1 cellular context compared by ENCODE assay signal in the genomic region with DNA sequence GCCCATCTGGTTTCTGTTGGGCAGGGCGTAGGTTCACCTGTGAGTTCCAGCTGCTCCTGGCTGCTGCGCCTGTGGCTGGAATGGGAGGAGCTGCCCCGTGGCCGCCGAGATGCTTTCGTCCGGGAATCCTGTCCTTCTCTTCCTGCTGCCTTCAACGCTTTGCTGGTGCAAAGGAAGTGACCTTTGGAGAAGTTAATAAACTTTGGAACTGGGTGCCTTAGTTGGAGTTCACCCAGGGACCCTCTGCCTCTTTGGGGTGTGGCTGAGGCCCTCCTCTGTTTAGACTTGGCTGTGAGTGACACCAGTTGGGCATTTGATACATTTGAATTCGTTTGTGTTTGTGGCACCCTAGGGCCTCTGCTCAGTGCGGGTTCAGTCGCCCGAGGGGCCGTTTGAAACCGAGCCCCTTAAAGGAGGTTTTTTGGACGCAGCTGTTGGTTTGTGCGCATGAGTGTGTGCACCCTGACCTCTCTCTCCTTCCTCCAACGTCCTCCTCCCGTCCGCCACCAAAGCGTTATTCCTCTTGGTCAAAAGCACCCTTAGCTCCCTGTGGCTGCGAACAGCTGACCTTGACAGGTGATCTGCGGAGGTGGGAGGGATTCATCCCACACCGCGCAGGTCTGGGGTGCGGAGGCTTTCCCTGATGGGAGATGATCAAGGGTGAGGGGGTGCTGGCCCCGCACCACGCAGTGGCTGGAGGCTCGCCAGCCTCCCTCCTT.
TF ChIP-seq lines count a peak whose summit lies in the region.

No MANE protein-coding gene starts in this region.

TF ChIP-seq in HepG2, 621 proteins besides CTCF, POLR2A, EP300 and RAD21 (continued from another document and continues in another):
- TF ChIP-seq, protein P1, sequence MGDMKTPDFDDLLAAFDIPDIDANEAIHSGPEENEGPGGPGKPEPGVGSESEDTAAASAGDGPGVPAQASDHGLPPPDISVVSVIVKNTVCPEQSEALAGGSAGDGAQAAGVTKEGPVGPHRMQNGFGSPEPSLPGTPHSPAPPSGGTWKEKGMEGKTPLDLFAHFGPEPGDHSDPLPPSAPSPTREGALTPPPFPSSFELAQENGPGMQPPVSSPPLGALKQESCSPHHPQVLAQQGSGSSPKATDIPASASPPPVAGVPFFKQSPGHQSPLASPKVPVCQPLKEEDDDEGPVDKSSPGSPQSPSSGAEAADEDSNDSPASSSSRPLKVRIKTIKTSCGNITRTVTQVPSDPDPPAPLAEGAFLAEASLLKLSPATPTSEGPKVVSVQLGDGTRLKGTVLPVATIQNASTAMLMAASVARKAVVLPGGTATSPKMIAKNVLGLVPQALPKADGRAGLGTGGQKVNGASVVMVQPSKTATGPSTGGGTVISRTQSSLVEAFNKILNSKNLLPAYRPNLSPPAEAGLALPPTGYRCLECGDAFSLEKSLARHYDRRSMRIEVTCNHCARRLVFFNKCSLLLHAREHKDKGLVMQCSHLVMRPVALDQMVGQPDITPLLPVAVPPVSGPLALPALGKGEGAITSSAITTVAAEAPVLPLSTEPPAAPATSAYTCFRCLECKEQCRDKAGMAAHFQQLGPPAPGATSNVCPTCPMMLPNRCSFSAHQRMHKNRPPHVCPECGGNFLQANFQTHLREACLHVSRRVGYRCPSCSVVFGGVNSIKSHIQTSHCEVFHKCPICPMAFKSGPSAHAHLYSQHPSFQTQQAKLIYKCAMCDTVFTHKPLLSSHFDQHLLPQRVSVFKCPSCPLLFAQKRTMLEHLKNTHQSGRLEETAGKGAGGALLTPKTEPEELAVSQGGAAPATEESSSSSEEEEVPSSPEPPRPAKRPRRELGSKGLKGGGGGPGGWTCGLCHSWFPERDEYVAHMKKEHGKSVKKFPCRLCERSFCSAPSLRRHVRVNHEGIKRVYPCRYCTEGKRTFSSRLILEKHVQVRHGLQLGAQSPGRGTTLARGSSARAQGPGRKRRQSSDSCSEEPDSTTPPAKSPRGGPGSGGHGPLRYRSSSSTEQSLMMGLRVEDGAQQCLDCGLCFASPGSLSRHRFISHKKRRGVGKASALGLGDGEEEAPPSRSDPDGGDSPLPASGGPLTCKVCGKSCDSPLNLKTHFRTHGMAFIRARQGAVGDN (CRISPR knock-in tag; IDR thresholded peaks at IDR 0.05) = peak; percentile 82
- TF ChIP-seq HNRNPK (IDR thresholded peaks at IDR 0.05; ENCODE audit: low read depth, low read length, poor library complexity, severe bottlenecking) (no peak), ZBTB38 (CRISPR knock-in tag; IDR thresholded peaks at IDR 0.05) (peak; percentile 85; the same call in 1 of the 2 replicates), ZNF124 (CRISPR knock-in tag; IDR thresholded peaks at IDR 0.05) (no peak), KDM2A (CRISPR knock-in tag; IDR thresholded peaks at IDR 0.05; ENCODE audit: borderline replicate concordance, low read depth) (0 out of 2 replicates have a peak, but pooled peaks have one; percentile 19), ATAD3A (CRISPR knock-in tag; IDR thresholded peaks at IDR 0.05) (no peak), CREB1 (IDR thresholded peaks at IDR 0.05) (no peak), CREB1 (CRISPR knock-in tag; IDR thresholded peaks at IDR 0.05) (no peak), JUNB (CRISPR knock-in tag; IDR thresholded peaks at IDR 0.05; ENCODE audit: borderline replicate concordance) (no peak), ZNF629 (CRISPR knock-in tag; conservative IDR thresholded peaks at IDR 0.05) (0 out of 2 replicates have a peak, but pooled peaks have one; percentile 19), ZNF616 (CRISPR knock-in tag; IDR thresholded peaks at IDR 0.05; ENCODE audit: low read depth) (no peak), AHR (CRISPR knock-in tag; IDR thresholded peaks at IDR 0.05) (0 out of 2 replicates have a peak, but pooled peaks have one; percentile 19), ZC3H13 (CRISPR knock-in tag; IDR thresholded peaks at IDR 0.05) (0 out of 2 replicates have a peak, but pooled peaks have one; percentile 37), TCF12 (IDR thresholded peaks at IDR 0.05) (no peak), TCF12 (CRISPR knock-in tag; IDR thresholded peaks at IDR 0.05) (no peak), SMYD3 (CRISPR knock-in tag; IDR thresholded peaks at IDR 0.05) (no peak), THAP7 (CRISPR knock-in tag; IDR thresholded peaks at IDR 0.05) (no peak), SP1 (IDR thresholded peaks at IDR 0.05) (no peak), SP1 (CRISPR knock-in tag; IDR thresholded peaks at IDR 0.05) (no peak), ZSCAN22 (CRISPR knock-in tag; IDR thresholded peaks at IDR 0.05) (no peak), CAMTA2 (CRISPR knock-in tag; IDR thresholded peaks at IDR 0.05; ENCODE audit: borderline replicate concordance) (0 out of 2 replicates have a peak, but pooled peaks have one; percentile 60), JUND (CRISPR knock-in tag; IDR thresholded peaks at IDR 0.05) (no peak), PRMT3 (CRISPR knock-in tag; IDR thresholded peaks at IDR 0.05; ENCODE audit: borderline replicate concordance, low read depth) (no peak), PHF20 (CRISPR knock-in tag; IDR thresholded peaks at IDR 0.05) (no peak), KAT2B (IDR thresholded peaks at IDR 0.05; ENCODE audit: borderline replicate concordance, low read depth, low read length) (no peak), ZNF770 (CRISPR knock-in tag; IDR thresholded peaks at IDR 0.05) (0 out of 2 replicates have a peak, but pooled peaks have one; percentile 12), RBFOX2 (IDR thresholded peaks at IDR 0.05; ENCODE audit: low read depth, low read length) (0 out of 2 replicates have a peak, but pooled peaks have one; percentile 48), ZNF747 (CRISPR knock-in tag; IDR thresholded peaks at IDR 0.05; ENCODE audit: borderline replicate concordance) (0 out of 2 replicates have a peak, but pooled peaks have one; percentile 35), MAZ (IDR thresholded peaks at IDR 0.05; ENCODE audit: borderline replicate concordance, low read depth, low read length) (no peak), MAZ (CRISPR knock-in tag; IDR thresholded peaks at IDR 0.05; ENCODE audit: low read depth) (peak; percentile 30; the same call in 1 of the 2 replicates), SIN3B (IDR thresholded peaks at IDR 0.05; ENCODE audit: low read length) (no peak), ZBTB3 (CRISPR knock-in tag; IDR thresholded peaks at IDR 0.05; ENCODE audit: borderline replicate concordance, low read depth) (no peak), ZSCAN31 (CRISPR knock-in tag; IDR thresholded peaks at IDR 0.05; ENCODE audit: low read depth) (0 out of 2 replicates have a peak, but pooled peaks have one; percentile 40), TGIF2 (CRISPR knock-in tag; IDR thresholded peaks at IDR 0.05) (peak; percentile 83; the same call in 1 of the 2 replicates), RCOR2 (CRISPR knock-in tag; IDR thresholded peaks at IDR 0.05) (no peak)
- TF ChIP-seq, protein P2, sequence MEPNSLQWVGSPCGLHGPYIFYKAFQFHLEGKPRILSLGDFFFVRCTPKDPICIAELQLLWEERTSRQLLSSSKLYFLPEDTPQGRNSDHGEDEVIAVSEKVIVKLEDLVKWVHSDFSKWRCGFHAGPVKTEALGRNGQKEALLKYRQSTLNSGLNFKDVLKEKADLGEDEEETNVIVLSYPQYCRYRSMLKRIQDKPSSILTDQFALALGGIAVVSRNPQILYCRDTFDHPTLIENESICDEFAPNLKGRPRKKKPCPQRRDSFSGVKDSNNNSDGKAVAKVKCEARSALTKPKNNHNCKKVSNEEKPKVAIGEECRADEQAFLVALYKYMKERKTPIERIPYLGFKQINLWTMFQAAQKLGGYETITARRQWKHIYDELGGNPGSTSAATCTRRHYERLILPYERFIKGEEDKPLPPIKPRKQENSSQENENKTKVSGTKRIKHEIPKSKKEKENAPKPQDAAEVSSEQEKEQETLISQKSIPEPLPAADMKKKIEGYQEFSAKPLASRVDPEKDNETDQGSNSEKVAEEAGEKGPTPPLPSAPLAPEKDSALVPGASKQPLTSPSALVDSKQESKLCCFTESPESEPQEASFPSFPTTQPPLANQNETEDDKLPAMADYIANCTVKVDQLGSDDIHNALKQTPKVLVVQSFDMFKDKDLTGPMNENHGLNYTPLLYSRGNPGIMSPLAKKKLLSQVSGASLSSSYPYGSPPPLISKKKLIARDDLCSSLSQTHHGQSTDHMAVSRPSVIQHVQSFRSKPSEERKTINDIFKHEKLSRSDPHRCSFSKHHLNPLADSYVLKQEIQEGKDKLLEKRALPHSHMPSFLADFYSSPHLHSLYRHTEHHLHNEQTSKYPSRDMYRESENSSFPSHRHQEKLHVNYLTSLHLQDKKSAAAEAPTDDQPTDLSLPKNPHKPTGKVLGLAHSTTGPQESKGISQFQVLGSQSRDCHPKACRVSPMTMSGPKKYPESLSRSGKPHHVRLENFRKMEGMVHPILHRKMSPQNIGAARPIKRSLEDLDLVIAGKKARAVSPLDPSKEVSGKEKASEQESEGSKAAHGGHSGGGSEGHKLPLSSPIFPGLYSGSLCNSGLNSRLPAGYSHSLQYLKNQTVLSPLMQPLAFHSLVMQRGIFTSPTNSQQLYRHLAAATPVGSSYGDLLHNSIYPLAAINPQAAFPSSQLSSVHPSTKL (CRISPR knock-in tag; IDR thresholded peaks at IDR 0.05) = no peak; the same call in 1 of the 2 replicates
- TF ChIP-seq, protein P3, sequence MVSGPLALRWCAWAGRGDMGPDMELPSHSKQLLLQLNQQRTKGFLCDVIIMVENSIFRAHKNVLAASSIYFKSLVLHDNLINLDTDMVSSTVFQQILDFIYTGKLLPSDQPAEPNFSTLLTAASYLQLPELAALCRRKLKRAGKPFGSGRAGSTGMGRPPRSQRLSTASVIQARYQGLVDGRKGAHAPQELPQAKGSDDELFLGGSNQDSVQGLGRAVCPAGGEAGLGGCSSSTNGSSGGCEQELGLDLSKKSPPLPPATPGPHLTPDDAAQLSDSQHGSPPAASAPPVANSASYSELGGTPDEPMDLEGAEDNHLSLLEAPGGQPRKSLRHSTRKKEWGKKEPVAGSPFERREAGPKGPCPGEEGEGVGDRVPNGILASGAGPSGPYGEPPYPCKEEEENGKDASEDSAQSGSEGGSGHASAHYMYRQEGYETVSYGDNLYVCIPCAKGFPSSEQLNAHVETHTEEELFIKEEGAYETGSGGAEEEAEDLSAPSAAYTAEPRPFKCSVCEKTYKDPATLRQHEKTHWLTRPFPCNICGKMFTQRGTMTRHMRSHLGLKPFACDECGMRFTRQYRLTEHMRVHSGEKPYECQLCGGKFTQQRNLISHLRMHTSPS (CRISPR knock-in tag; IDR thresholded peaks at IDR 0.05; ENCODE audit: low read depth) = no peak
- TF ChIP-seq, protein P4, sequence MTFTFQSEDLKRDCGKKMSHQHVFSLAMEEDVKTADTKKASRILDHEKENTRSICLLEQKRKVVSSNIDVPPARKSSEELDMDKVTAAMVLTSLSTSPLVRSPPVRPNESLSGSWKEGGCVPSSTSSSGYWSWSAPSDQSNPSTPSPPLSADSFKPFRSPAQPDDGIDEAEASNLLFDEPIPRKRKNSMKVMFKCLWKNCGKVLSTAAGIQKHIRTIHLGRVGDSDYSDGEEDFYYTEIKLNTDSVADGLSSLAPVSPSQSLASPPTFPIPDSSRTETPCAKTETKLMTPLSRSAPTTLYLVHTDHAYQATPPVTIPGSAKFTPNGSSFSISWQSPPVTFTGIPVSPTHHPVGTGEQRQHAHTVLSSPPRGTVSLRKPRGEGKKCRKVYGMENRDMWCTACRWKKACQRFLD (CRISPR knock-in tag; IDR thresholded peaks at IDR 0.05; ENCODE audit: borderline replicate concordance) = no peak
- TF ChIP-seq, protein P5, sequence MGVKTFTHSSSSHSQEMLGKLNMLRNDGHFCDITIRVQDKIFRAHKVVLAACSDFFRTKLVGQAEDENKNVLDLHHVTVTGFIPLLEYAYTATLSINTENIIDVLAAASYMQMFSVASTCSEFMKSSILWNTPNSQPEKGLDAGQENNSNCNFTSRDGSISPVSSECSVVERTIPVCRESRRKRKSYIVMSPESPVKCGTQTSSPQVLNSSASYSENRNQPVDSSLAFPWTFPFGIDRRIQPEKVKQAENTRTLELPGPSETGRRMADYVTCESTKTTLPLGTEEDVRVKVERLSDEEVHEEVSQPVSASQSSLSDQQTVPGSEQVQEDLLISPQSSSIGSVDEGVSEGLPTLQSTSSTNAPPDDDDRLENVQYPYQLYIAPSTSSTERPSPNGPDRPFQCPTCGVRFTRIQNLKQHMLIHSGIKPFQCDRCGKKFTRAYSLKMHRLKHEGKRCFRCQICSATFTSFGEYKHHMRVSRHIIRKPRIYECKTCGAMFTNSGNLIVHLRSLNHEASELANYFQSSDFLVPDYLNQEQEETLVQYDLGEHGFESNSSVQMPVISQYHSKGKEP (CRISPR knock-in tag; IDR thresholded peaks at IDR 0.05) = no peak
- TF ChIP-seq, protein P6, sequence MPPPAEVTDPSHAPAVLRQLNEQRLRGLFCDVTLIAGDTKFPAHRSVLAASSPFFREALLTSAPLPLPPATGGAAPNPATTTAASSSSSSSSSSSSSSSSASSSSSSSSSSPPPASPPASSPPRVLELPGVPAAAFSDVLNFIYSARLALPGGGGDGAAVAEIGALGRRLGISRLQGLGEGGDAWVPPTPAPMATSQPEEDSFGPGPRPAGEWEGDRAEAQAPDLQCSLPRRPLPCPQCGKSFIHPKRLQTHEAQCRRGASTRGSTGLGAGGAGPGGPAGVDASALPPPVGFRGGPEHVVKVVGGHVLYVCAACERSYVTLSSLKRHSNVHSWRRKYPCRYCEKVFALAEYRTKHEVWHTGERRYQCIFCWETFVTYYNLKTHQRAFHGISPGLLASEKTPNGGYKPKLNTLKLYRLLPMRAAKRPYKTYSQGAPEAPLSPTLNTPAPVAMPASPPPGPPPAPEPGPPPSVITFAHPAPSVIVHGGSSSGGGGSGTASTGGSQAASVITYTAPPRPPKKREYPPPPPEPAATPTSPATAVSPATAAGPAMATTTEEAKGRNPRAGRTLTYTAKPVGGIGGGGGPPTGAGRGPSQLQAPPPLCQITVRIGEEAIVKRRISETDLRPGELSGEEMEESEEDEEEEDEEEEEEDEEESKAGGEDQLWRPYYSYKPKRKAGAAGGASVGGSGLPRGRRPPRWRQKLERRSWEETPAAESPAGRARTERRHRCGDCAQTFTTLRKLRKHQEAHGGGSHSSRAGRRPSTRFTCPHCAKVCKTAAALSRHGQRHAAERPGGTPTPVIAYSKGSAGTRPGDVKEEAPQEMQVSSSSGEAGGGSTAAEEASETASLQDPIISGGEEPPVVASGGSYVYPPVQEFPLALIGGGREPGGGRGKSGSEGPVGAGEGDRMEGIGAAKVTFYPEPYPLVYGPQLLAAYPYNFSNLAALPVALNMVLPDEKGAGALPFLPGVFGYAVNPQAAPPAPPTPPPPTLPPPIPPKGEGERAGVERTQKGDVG (CRISPR knock-in tag; IDR thresholded peaks at IDR 0.05; ENCODE audit: borderline replicate concordance) = peak; percentile 90
